ENCODE assay signal across 19 cellular contexts in genomic region chr13:101417501-101417900, GRCh38. TPM values are rescaled to one million over a fixed set of nuclear protein-coding genes. Genes with fewer than 3 reads are reported as not detected.
DNase-seq lines count a peak whose midpoint lies in the region; ATAC-seq and TF ChIP-seq lines count a peak whose summit lies in the region.
"Had no signal": no experiment of that assay in that cellular context is flagged by ENCODE, and none has a peak within 500 bp of the region (broad histone marks: within the 10 kb centered on the region; RNA-seq: fewer than 3 reads in every experiment).

No MANE protein-coding gene starts in this region.

- CTCF ChIA-PET in Panc1 (lab: Charles Lee): no interaction called here

- no peaks in the 10 kb centered on the region for H3K27me3 Mint-ChIP-seq in osteocyte (ENCODE audit: unreplicated experiment)

- peak overlapping the region; percentile 97; the same call in 1 of the 2 replicates for H2AFZ ChIP-seq in GM23248

- BruUV-seq in Panc1 (replicated peaks; lab: Mats Ljungman, UMichigan): no TSS peak

- no peaks in the 10 kb centered on the region for H4K20me1 ChIP-seq in GM23248 (ENCODE audit: insufficient read depth)
- H4K20me1 ChIP-seq: BLaER1 treated with 17β-estradiol and CSF1 and Interleukin-3, amounts not matched to agents 10 nM and 100 nM had no signal

- DNase-seq in GM23248 (no peak), Panc1 (ENCODE audit: low read depth, low spot score) (no peak), dorsolateral prefrontal cortex (no peak), osteocyte (ENCODE audit: extremely low spot score, unreplicated experiment) (no peak), coronary artery (ENCODE audit: low spot score) (no peak), NCI-H1048 (lab: John Stamatoyannopoulos, UW) (no peak)
- DNase-seq in activated effector memory CD4-positive, alpha-beta T cell treated with anti-CD3 and anti-CD28 coated beads, Interleukin-2, amount 50 U/mL, for 16 hours: no peak
- DNase-seq: Caco-2; CD4-positive, alpha-beta memory T cell; DMS 273 treated with DMSO at 0.1 percent for 48 hours; KG1; NCI-H2029; NCI-H510A; NK-92 treated with Interleukin-12 subunit alpha and Interleukin-12 subunit beta, amount 100 ng/mL, for 24 hours; SHP77 had no signal

- no peaks in the 10 kb centered on the region for H3K9me3 Mint-ChIP-seq in osteocyte (ENCODE audit: unreplicated experiment)
- H3K9me3 Mint-ChIP-seq: GM23338 had no signal

- H3K4me3 Mint-ChIP-seq in osteocyte (ENCODE audit: unreplicated experiment): peak overlapping the region; percentile 87

- WGBS in GM23248 (ENCODE audit: low coverage in 1 of 2, low lambda C conversion rate in 2 of 2, missing lambda C conversion rate in 2 of 2), 2 experiments: 97 to 98% methylated on average over 5 of the region's 5 CpGs

- H3K36me3 ChIP-seq in GM23248 (ENCODE audit: low read depth) (no peaks in the 10 kb centered on the region), Panc1 (ENCODE audit: control insufficient read depth, insufficient read depth, low read length) (no peaks in the 10 kb centered on the region)
- H3K36me3 ChIP-seq: BLaER1 treated with 17β-estradiol and CSF1 and Interleukin-3, amounts not matched to agents 10 nM and 100 nM had no signal

- intact Hi-C loops in Panc1 (cut with micrococcal nuclease; ENCODE audit: unreplicated experiment) (no loop called here), dorsolateral prefrontal cortex (cut with DNase I) (loop anchor here in 1 of 2 donors (5.0 kb wide), 1 partner anchor 35 kb away; the partner anchor contains the start of gene ITGBL1)

- peaks cover 6% of the 10 kb centered on the region for H3K4me1 ChIP-seq in GM23248 (ENCODE audit: insufficient read depth)
- peaks cover 6% of the 10 kb centered on the region for H3K4me1 ChIP-seq in Panc1 (ENCODE audit: control insufficient read depth, insufficient read depth, low read length)
- H3K4me1 ChIP-seq: BLaER1 treated with 17β-estradiol and CSF1 and Interleukin-3, amounts not matched to agents 10 nM and 100 nM; Caco-2 had no signal

- no peaks in the 10 kb centered on the region for H3K79me2 ChIP-seq in GM23248 (ENCODE audit: insufficient read depth)

- H3K4me3 ChIP-seq in GM23248 (no peak overlapping the region), Panc1 (ENCODE audit: low read depth in 2 of 2, low read length in 2 of 2) (no peak overlapping the region), dorsolateral prefrontal cortex (peak overlapping the region in 28 of 59 donors; percentile 66 to 90 (median 80)), coronary artery (no peak overlapping the region)
- H3K4me3 ChIP-seq: BLaER1 treated with 17β-estradiol and CSF1 and Interleukin-3, amounts not matched to agents 10 nM and 100 nM had no signal

- H3K27me3 ChIP-seq in GM23248 (replicated peaks; ENCODE audit: insufficient read depth): no peaks in the 10 kb centered on the region
- H3K27me3 ChIP-seq in Panc1 (ENCODE audit: control insufficient read depth, insufficient read depth, low read length): no peaks in the 10 kb centered on the region
- peaks cover 0 to 2% (median 0%) of the 10 kb centered on the region in 45 donors for H3K27me3 ChIP-seq in dorsolateral prefrontal cortex
- H3K27me3 ChIP-seq: BLaER1 treated with 17β-estradiol and CSF1 and Interleukin-3, amounts not matched to agents 10 nM and 100 nM had no signal

- H3K9me3 ChIP-seq in GM23248 (ENCODE audit: low read depth) (no peaks in the 10 kb centered on the region), Panc1 (ENCODE audit: control insufficient read depth, insufficient read depth, low read depth, low read length) (no peaks in the 10 kb centered on the region)
- H3K9me3 ChIP-seq: Caco-2 had no signal

- TF ChIP-seq CTCF in Panc1 (IDR thresholded peaks at IDR 0.05) (no peak), dorsolateral prefrontal cortex (IDR thresholded peaks at IDR 0.05 in 54 of 56, conservative IDR thresholded peaks at IDR 0.05 in 2 of 56; ENCODE audit: low read depth in 1 of 56, partially characterized antibody in 56 of 56) (no peak), osteocyte (IDR thresholded peaks at IDR 0.05) (no peak), coronary artery (IDR thresholded peaks at IDR 0.05) (no peak)

- in situ Hi-C loops in GM23248 (cut with MboI) (no loop called here), Panc1 (cut with HindIII; ENCODE audit: low pct_unique_long_range_greater_than_20kb, low sequenced_read_pairs) (no loop called here)

- H3K27ac ChIP-seq in GM23248: no peak overlapping the region
- peak overlapping the region; percentile 83 for H3K27ac ChIP-seq in Panc1 (ENCODE audit: low read length)
- H3K27ac ChIP-seq in dorsolateral prefrontal cortex: peak overlapping the region in 43 of 59 donors; percentile 39 to 99 (median 93)
- no peak overlapping the region for H3K27ac ChIP-seq in coronary artery
- H3K27ac ChIP-seq: BLaER1 treated with 17β-estradiol and CSF1 and Interleukin-3, amounts not matched to agents 10 nM and 100 nM had no signal

- H3K9ac ChIP-seq in GM23248: no peak overlapping the region
- H3K9ac ChIP-seq: BLaER1 treated with 17β-estradiol and CSF1 and Interleukin-3, amounts not matched to agents 10 nM and 100 nM had no signal

- H3K4me1 Mint-ChIP-seq in osteocyte (ENCODE audit: unreplicated experiment): peaks cover 38% of the 10 kb centered on the region

- no peak overlapping the region for H3K4me2 ChIP-seq in GM23248 (ENCODE audit: unreplicated experiment)
- H3K4me2 ChIP-seq: BLaER1 treated with 17β-estradiol and CSF1 and Interleukin-3, amounts not matched to agents 10 nM and 100 nM had no signal

- H3K36me3 Mint-ChIP-seq in osteocyte (ENCODE audit: unreplicated experiment): peaks cover 6% of the 10 kb centered on the region
- H3K36me3 Mint-ChIP-seq: CD4-positive, alpha-beta memory T cell had no signal

- POLR2A ChIA-PET in Panc1 (lab: Charles Lee): no interaction called here

- H3K27ac Mint-ChIP-seq in osteocyte (ENCODE audit: unreplicated experiment): peak overlapping the region; percentile 91
- H3K27ac Mint-ChIP-seq: CD4-positive, alpha-beta memory T cell; GM23338 had no signal

- no peaks in the 10 kb centered on the region for H3F3A ChIP-seq in GM23248 (ENCODE audit: insufficient read depth)

- H3K9me2 ChIP-seq in GM23248 (ENCODE audit: insufficient read depth): no peaks in the 10 kb centered on the region

- no peak for ATAC-seq in Panc1
- ATAC-seq: HCT116 had no signal

RNA-seq across cellular contexts. Expression of gene NALCN, which starts 1.2 kb away (rescaled TPM):
- total RNA-seq in GM23248 (2014; rRNA removed; shearing (Covaris generic)): 3.6 and 3.9 TPM in 2 replicates
- 3.1 and 3.5 TPM in 2 replicates for polyA plus RNA-seq in GM23248 (2016; fragmentation: Nextera tagmentation; extraction: Ambion mirVana)
- total RNA-seq in Panc1 (2021; ENCODE audit: unreplicated experiment): 10.9 TPM
- 5.4 TPM for polyA plus RNA-seq in Panc1 (2012; ENCODE audit: insufficient read length)
- 100 to 1,000 TPM in 18 of 120 experiments, 10 to 100 TPM in 102; 73.7 to 113 (median 91.2) TPM for total RNA-seq in dorsolateral prefrontal cortex
- total RNA-seq in osteocyte: 58.3 and 58.8 TPM in 2 replicates
- total RNA-seq: Caco-2; CD4-positive, alpha-beta memory T cell; G401 had no signal
- polyA plus RNA-seq: CD4-positive, alpha-beta memory T cell had no signal

RNA-seq across cellular contexts. Expression of gene ITGBL1, which starts 35.0 kb away (rescaled TPM):
- 459 and 462 TPM in 2 replicates for total RNA-seq in GM23248 (2014; rRNA removed; shearing (Covaris generic))
- polyA plus RNA-seq in GM23248 (2016; fragmentation: Nextera tagmentation; extraction: Ambion mirVana): 332 and 336 TPM in 2 replicates
- total RNA-seq in Panc1 (2021; ENCODE audit: unreplicated experiment): 14.3 TPM
- 10.1 TPM for polyA plus RNA-seq in Panc1 (2012; ENCODE audit: insufficient read length)
- 1 to 10 TPM in 82 of 120 experiments, under 1 TPM in 38; 0.22 to 5.3 (median 1.3) TPM for total RNA-seq in dorsolateral prefrontal cortex
- 1,450 and 1,519 TPM in 2 replicates for total RNA-seq in osteocyte
- total RNA-seq: Caco-2; CD4-positive, alpha-beta memory T cell; G401; GM23338 had no signal
- polyA plus RNA-seq: CD4-positive, alpha-beta memory T cell had no signal

Comparison
In these comparisons a context has a peak if more than half of its experiments do, and no peak if none do; other contexts are left out.
1. H3K27ac ChIP-seq: peak in Panc1 (single experiment) and dorsolateral prefrontal cortex (43 of 59); none in GM23248 (single experiment) and coronary artery (0 of 2).
2. RNA of gene ITGBL1, which starts 35.0 kb away (total RNA-seq): 1,450 to 1,519 TPM in osteocyte and 459 to 462 TPM in GM23248; 14.3 TPM in Panc1 (single experiment) and 0.22 to 5.3 TPM in dorsolateral prefrontal cortex; every median in the first group is over 10 times any median in the second.